Comparison of ENCODE assay signal across 8 cellular contexts in genomic region chr12:990649-991349, GRCh38. TPM values are rescaled to one million over a fixed set of nuclear protein-coding genes. Genes with fewer than 3 reads are reported as not detected.
DNase-seq lines count a peak whose midpoint lies in the region; ATAC-seq and TF ChIP-seq lines count a peak whose summit lies in the region.

Gene ERC1, plus strand, starts transcription at chr12:991223. Its CDS starts 36,681 bp downstream, at chr12:1027904.

- peak within 1 kb of the TSS; percentile 90 for H4K91ac ChIP-seq in IMR-90 (ENCODE audit: insufficient read depth, low read depth, low read length)

- peak within 1 kb of the TSS; percentile 99 for H3K14ac ChIP-seq in IMR-90 (replicated peaks; ENCODE audit: low read depth, low read length)

- peaks cover 17% of the 10 kb centered on the region for H4K20me1 ChIP-seq in IMR-90 (ENCODE audit: insufficient read depth, low read length)

- peak within 1 kb of the TSS; percentile 95 for H2BK120ac ChIP-seq in IMR-90 (ENCODE audit: low read depth, low read length)

- H3K56ac ChIP-seq in IMR-90 (ENCODE audit: extremely low read depth, insufficient read depth, low read length), result peak within 1 kb of the TSS; percentile 82

- H4K8ac ChIP-seq in IMR-90 (ENCODE audit: low read depth in 2 of 2, low read length in 2 of 2), result peak within 1 kb of the TSS; percentile 85 to 98

- TF ChIP-seq POLR2A in IMR-90 (IDR thresholded peaks at IDR 0.05; ENCODE audit: low read depth, low read length), result peak; percentile 92

- peak within 1 kb of the TSS; percentile 77 for H3K4me3 ChIP-seq in IMR-90 (ENCODE audit: insufficient read depth, low read depth, low read length)
- peak within 1 kb of the TSS; percentile 69 to 80 for H3K4me3 ChIP-seq in Panc1 (ENCODE audit: low read depth in 2 of 2, low read length in 2 of 2)

- peak within 1 kb of the TSS; percentile 88 for H2AK5ac ChIP-seq in IMR-90 (ENCODE audit: low read depth, low read length)

- H2AK9ac ChIP-seq in IMR-90 (replicated peaks; ENCODE audit: low read depth, low read length, poor library complexity), result peak within 1 kb of the TSS; percentile 99

- H3K4me1 ChIP-seq in IMR-90 (ENCODE audit: control insufficient read depth, insufficient read depth, low read length), result peaks cover 8% of the 10 kb centered on the region
- H3K4me1 ChIP-seq in Panc1 (ENCODE audit: control insufficient read depth, insufficient read depth, low read length), result peaks cover 20% of the 10 kb centered on the region

- peak within 1 kb of the TSS; percentile 93 for H3K4ac ChIP-seq in IMR-90 (ENCODE audit: low read depth, low read length)

- H3K36me3 ChIP-seq in IMR-90 (ENCODE audit: control insufficient read depth, insufficient read depth, low read length), result no peaks in the 10 kb centered on the region
- no peaks in the 10 kb centered on the region for H3K36me3 ChIP-seq in Panc1 (ENCODE audit: control insufficient read depth, insufficient read depth, low read length)

- H2BK15ac ChIP-seq in IMR-90 (ENCODE audit: low read depth, low read length), result peak within 1 kb of the TSS; percentile 88; the same call in 2 of the 3 replicates

- dilution Hi-C loops in IMR-90 (cut with HindIII; ENCODE audit: low sequenced_read_pairs, unreplicated experiment), result no loop called here

- H3K9me3 ChIP-seq in IMR-90 (ENCODE audit: control insufficient read depth, insufficient read depth, low read length), result no peaks in the 10 kb centered on the region
- no peaks in the 10 kb centered on the region for H3K9me3 ChIP-seq in Panc1 (ENCODE audit: control insufficient read depth, insufficient read depth, low read depth, low read length)

- no peaks in the 10 kb centered on the region for H3K36me3 Mint-ChIP-seq in naive B cell
- peaks cover 21% of the 10 kb centered on the region for H3K36me3 Mint-ChIP-seq in stimulated activated effector memory CD8-positive, alpha-beta T cell treated with anti-CD3 and anti-CD28 coated beads, Interleukin-12 subunit alpha, Interleukin-12 subunit beta, amount 100 ng/mL, for 72 hours

- H2BK5ac ChIP-seq in IMR-90 (ENCODE audit: low read depth, low read length, poor library complexity, severe bottlenecking), result peak within 1 kb of the TSS; percentile 97

- no peaks in the 10 kb centered on the region for H3K9me3 Mint-ChIP-seq in naive B cell
- no peaks in the 10 kb centered on the region for H3K9me3 Mint-ChIP-seq in stimulated activated effector memory CD8-positive, alpha-beta T cell treated with anti-CD3 and anti-CD28 coated beads, Interleukin-12 subunit alpha, Interleukin-12 subunit beta, amount 100 ng/mL, for 72 hours

- H3K27me3 ChIP-seq in IMR-90 (ENCODE audit: control insufficient read depth, insufficient read depth, low read length) (no peaks in the 10 kb centered on the region), Panc1 (ENCODE audit: control insufficient read depth, insufficient read depth, low read length) (no peaks in the 10 kb centered on the region)

- H3K27ac ChIP-seq in IMR-90 (ENCODE audit: insufficient read depth, low read length) (peak within 1 kb of the TSS; percentile 96), Panc1 (ENCODE audit: low read length) (peak within 1 kb of the TSS; percentile 95)

- H4K5ac ChIP-seq in IMR-90 (ENCODE audit: low read depth, low read length), result peak within 1 kb of the TSS; percentile 89

- WGBS in IMR-90 (ENCODE audit: extremely low coverage in 2 of 2, insufficient read length in 1 of 2), 2 experiments, result 0% methylated on average over 44 of the region's 91 CpGs; no CpG with 5 or more reads in 1 of the 2 experiments

- ATAC-seq in GM21447 (IDR thresholded peaks at IDR 0.05; ENCODE audit: unreplicated experiment) (peak; percentile 77), IMR-90 (ENCODE audit: low read depth) (peak; percentile 91), Panc1 (peak; percentile 97), naive B cell (ENCODE audit: low read depth in 2 of 2) (peak; percentile 84 to 85)
- peak; percentile 89 for ATAC-seq in stimulated activated effector memory CD8-positive, alpha-beta T cell treated with anti-CD3 and anti-CD28 coated beads, Interleukin-12 subunit alpha, Interleukin-12 subunit beta, amount 100 ng/mL, for 72 hours

- in situ Hi-C loops in IMR-90 (cut with MboI; ENCODE audit: low sequenced_read_pairs) (no loop called here), Panc1 (cut with HindIII; ENCODE audit: low pct_unique_long_range_greater_than_20kb, low sequenced_read_pairs) (no loop called here)

- peak within 1 kb of the TSS; percentile 99 for H3K4me2 ChIP-seq in IMR-90 (ENCODE audit: low read depth, low read length)

- BruUV-seq in IMR-90 (replicated peaks; lab: Mats Ljungman, UMichigan) (no TSS peak), Panc1 (replicated peaks; lab: Mats Ljungman, UMichigan) (no TSS peak)

- CTCF ChIA-PET in IMR-90 (lab: Yijun Ruan, JAX) (interaction anchor here (0.6 kb wide), 1 partner anchor 135 kb away, joined by 5 read pairs; no protein-coding TSS in a partner anchor), Panc1 (lab: Charles Lee) (interaction anchor here (0.6 kb wide), 1 partner anchor 21 kb away, joined by 3 read pairs; no protein-coding TSS in a partner anchor)

- intact Hi-C loops in IMR-90 (cut with micrococcal nuclease), result loop anchor here (2.0 to 10.0 kb wide), 4 partner anchors 42 to 594 kb away; partner anchors contain the start of gene RAD52
- intact Hi-C loops in Panc1 (cut with micrococcal nuclease; ENCODE audit: unreplicated experiment), result loop anchor here (10.0 kb wide), 1 partner anchor 104 kb away; no protein-coding TSS in a partner anchor

- peak within 1 kb of the TSS; percentile 78 to 99 (median 95) for H3K4me3 Mint-ChIP-seq in naive B cell
- peak within 1 kb of the TSS; percentile 90 for H3K4me3 Mint-ChIP-seq in stimulated activated effector memory CD8-positive, alpha-beta T cell treated with anti-CD3 and anti-CD28 coated beads, Interleukin-12 subunit alpha, Interleukin-12 subunit beta, amount 100 ng/mL, for 72 hours

- TF ChIP-seq CTCF in IMR-90 (conservative IDR thresholded peaks at IDR 0.05; ENCODE audit: low read depth, low read length), result 0 out of 2 replicates have a peak, but pooled peaks have one; percentile 1
- no peak; the same call in 1 of the 2 replicates for TF ChIP-seq CTCF in Panc1 (IDR thresholded peaks at IDR 0.05)

- peaks cover 26 to 41% (median 29%) of the 10 kb centered on the region in 3 donors for H3K4me1 Mint-ChIP-seq in naive B cell
- peaks cover 20% of the 10 kb centered on the region for H3K4me1 Mint-ChIP-seq in stimulated activated effector memory CD8-positive, alpha-beta T cell treated with anti-CD3 and anti-CD28 coated beads, Interleukin-12 subunit alpha, Interleukin-12 subunit beta, amount 100 ng/mL, for 72 hours

- H3K23ac ChIP-seq in IMR-90 (ENCODE audit: low read depth, low read length), result peak within 1 kb of the TSS; percentile 98

- peak within 1 kb of the TSS; percentile 96 for H2AFZ ChIP-seq in IMR-90 (replicated peaks; ENCODE audit: low read length, poor library complexity)

- peak within 1 kb of the TSS; percentile 90 for H3K18ac ChIP-seq in IMR-90 (ENCODE audit: low read depth, low read length)

- H3K27ac Mint-ChIP-seq in naive B cell, result peak within 1 kb of the TSS; percentile 87 to 98 (median 96)
- H3K27ac Mint-ChIP-seq in stimulated activated effector memory CD8-positive, alpha-beta T cell treated with anti-CD3 and anti-CD28 coated beads, Interleukin-12 subunit alpha, Interleukin-12 subunit beta, amount 100 ng/mL, for 72 hours, result peak within 1 kb of the TSS; percentile 94

- peaks cover 21 to 45% of the 10 kb centered on the region in 2 experiments for H3K79me1 ChIP-seq in IMR-90 (ENCODE audit: low read depth in 1 of 2, low read length in 2 of 2)

- no peak for TF ChIP-seq RAD21 in IMR-90 (IDR thresholded peaks at IDR 0.05; ENCODE audit: low read length)

- DNase-seq in D341Med (ENCODE audit: low spot score) (peak; percentile 98), IMR-90 (peak; percentile 87), Panc1 (ENCODE audit: low read depth, low spot score) (no peak), fibroblast of gingiva (ENCODE audit: low read depth) (peak; percentile 90), naive B cell (peak; percentile 90)
- DNase-seq in activated T-helper 1 cell treated with anti-CD3 and anti-CD28 coated beads, Interleukin-2, amount 50 U/mL, for 16 hours (ENCODE audit: low read depth in 1 of 2, low spot score in 1 of 2), result peak; percentile 66 to 79
- peak; percentile 79 to 92 for DNase-seq in stimulated activated effector memory CD8-positive, alpha-beta T cell treated with anti-CD3 and anti-CD28 coated beads, Interleukin-12 subunit alpha, Interleukin-12 subunit beta, amount 100 ng/mL, for 72 hours (ENCODE audit: low spot score in 2 of 2)

- H2BK20ac ChIP-seq in IMR-90 (ENCODE audit: low read depth, low read length), result 0 out of 2 replicates have a peak within 1 kb of the TSS, but pooled peaks have one; percentile 20

- H3K9me1 ChIP-seq in IMR-90 (ENCODE audit: insufficient read depth, low read length), result peaks cover 11% of the 10 kb centered on the region

- no peaks in the 10 kb centered on the region for H3K27me3 Mint-ChIP-seq in naive B cell

- POLR2A ChIA-PET in IMR-90 (lab: Charles Lee; ENCODE audit: unreplicated experiment), result interaction anchor here (0.8 kb wide), 1 partner anchor 41 kb away, joined by 8 read pairs; the partner anchor contains the start of gene RAD52
- POLR2A ChIA-PET in Panc1 (lab: Charles Lee), result interaction anchor here (0.5 to 0.6 kb wide), 2 partner anchors 31 to 165 kb away, joined by 3 to 20 read pairs; no protein-coding TSS in a partner anchor

- H3K9ac ChIP-seq in IMR-90 (ENCODE audit: low read depth, low read length), result peak within 1 kb of the TSS; percentile 85

TF ChIP-seq in IMR-90, 13 proteins besides CTCF, POLR2A, EP300 and RAD21 (continues in another document):
- TF ChIP-seq CHD1 (IDR thresholded peaks at IDR 0.05; ENCODE audit: low read depth, low read length) (no peak), MAZ (IDR thresholded peaks at IDR 0.05; ENCODE audit: borderline replicate concordance, low read depth, low read length) (peak; percentile 53; the same call in 1 of the 2 replicates), USF2 (IDR thresholded peaks at IDR 0.05; ENCODE audit: low read depth, low read length) (peak; percentile 6; the same call in 1 of the 2 replicates), FOS (IDR thresholded peaks at IDR 0.05; ENCODE audit: low read depth, low read length) (no peak), RFX5 (IDR thresholded peaks at IDR 0.05; ENCODE audit: low read depth, low read length) (no peak)

RNA-seq across cellular contexts. Expression of gene ERC1, which starts in this region (rescaled TPM):
- 25.6 and 27.8 TPM in 2 replicates for total RNA-seq in IMR-90 (2012; rRNA removed)
- 11.2 and 11.6 TPM in 2 replicates for polyA plus RNA-seq in IMR-90 (2012; rRNA removed)
- 3.9 and 5.0 TPM in 2 replicates for polyA plus RNA-seq in IMR-90 (2012; cell fraction: cytosol; rRNA removed)
- 4.5 and 8.7 TPM in 2 replicates for polyA plus RNA-seq in IMR-90 (2012; cell fraction: nucleus; rRNA removed; ENCODE audit: low replicate concordance)
- 40.4 TPM for total RNA-seq in Panc1 (2021; ENCODE audit: unreplicated experiment)
- 17.8 TPM for polyA plus RNA-seq in Panc1 (2012; ENCODE audit: insufficient read length)
- 10 to 100 TPM in 5 of 6 donors, 1 to 10 TPM in 1; 6.9 to 26.2 (median 17.9) TPM for polyA plus RNA-seq in naive B cell (ENCODE audit: low read depth in 6 of 6)
